ENCODE assay signal across 8 cellular contexts in genomic region chr12:6534158-6534913, GRCh38.
DNase-seq lines count a peak whose midpoint lies in the region; ATAC-seq and TF ChIP-seq lines count a peak whose summit lies in the region.

TSS of gene GAPDH (plus strand) at chr12:6534517. CDS start at chr12:6534833, 316 bp downstream.

- no peak for TF ChIP-seq CTCF in AG09319 (IDR thresholded peaks at IDR 0.05; ENCODE audit: low read depth, low read length)

- ATAC-seq in GM19025 (IDR thresholded peaks at IDR 0.05; ENCODE audit: low read depth, unreplicated experiment) (peak; percentile 59), HG03280 (IDR thresholded peaks at IDR 0.05; ENCODE audit: unreplicated experiment) (peak; percentile 61)

- peak; percentile 94 for DNase-seq in AG09319 (ENCODE audit: extremely low read depth, low read depth)
- DNase-seq in NCI-H345 treated with DMSO at 0.1 percent for 48 hours (lab: John Stamatoyannopoulos, UW; ENCODE audit: unreplicated experiment), result peak; percentile 94
- DNase-seq in activated CD4-positive, CD25-positive, alpha-beta regulatory T cell treated with anti-CD3 and anti-CD28 coated beads, Interleukin-2, amount 50 U/mL, for 16 hours (ENCODE audit: low read depth, low spot score), result peak; percentile 66
- peak; percentile 88 for DNase-seq in central memory CD4-positive, alpha-beta T cell
- DNase-seq in islet precursor cell, result peak; percentile 98
- DNase-seq in stimulated activated CD4-positive, alpha-beta T cell treated with anti-CD3 and anti-CD28 coated beads, Interleukin-15, amount 100 ng/mL, for 1 hour (ENCODE audit: low read depth in 1 of 2, low spot score in 1 of 2), result peak; percentile 72 to 81

Comparison
In these comparisons a context has a peak if more than half of its experiments do, and no peak if none do; other contexts are left out.
1. Peak in every context shown above with its lines: DNase-seq and ATAC-seq.